8 cellular contexts compared by ENCODE assay signal in genomic region chr9:99720455-99721050, GRCh38.
A peak's percentile ranks its signal among the peaks of the same experiment; 100 is the strongest.
DNase-seq lines count a peak whose midpoint lies in the region; ATAC-seq lines count a peak whose summit lies in the region.

No MANE protein-coding gene starts in this region.

- peak overlapping the region; percentile 95 to 99 for H3K27ac Mint-ChIP-seq in T-cell
- H3K27ac Mint-ChIP-seq in naive thymus-derived CD4-positive, alpha-beta T cell, result peak overlapping the region; percentile 86 to 97 (median 94)

- ATAC-seq in right cardiac atrium (no peak), HG03039 (IDR thresholded peaks at IDR 0.05; ENCODE audit: unreplicated experiment) (peak; percentile 73), T-cell (replicated peaks in 1 of 4) (peak; percentile 75 to 87 (median 82))
- ATAC-seq in naive thymus-derived CD4-positive, alpha-beta T cell, result peak; percentile 73

- H3K27me3 Mint-ChIP-seq in T-cell, result no peaks in the 10 kb centered on the region
- peaks cover 0 to 2% (median 0%) of the 10 kb centered on the region in 5 donors for H3K27me3 Mint-ChIP-seq in naive thymus-derived CD4-positive, alpha-beta T cell

- DNase-seq in right cardiac atrium (no peak), cardiac septum (ENCODE audit: low spot score) (no peak), T-cell (peak in 3 of 34 experiments; percentile 4 to 9 (median 9)), NCI-H1092 treated with DMSO at 0.1 percent for 48 hours (lab: John Stamatoyannopoulos, UW) (no peak), NCI-H226 (no peak)
- DNase-seq in naive thymus-derived CD4-positive, alpha-beta T cell, result peak in 6 of 9 donors; percentile 19 to 48 (median 36)
- DNase-seq in stimulated activated CD4-positive, alpha-beta T cell treated with anti-CD3 and anti-CD28 coated beads, Interleukin-2, amount 100 ng/mL, for 48 hours, result no peak

- H3K36me3 Mint-ChIP-seq in T-cell, result no peaks in the 10 kb centered on the region
- peaks cover 0 to 1% (median 0%) of the 10 kb centered on the region in 5 donors for H3K36me3 Mint-ChIP-seq in naive thymus-derived CD4-positive, alpha-beta T cell

- no peaks in the 10 kb centered on the region for H3K4me1 ChIP-seq in right cardiac atrium (ENCODE audit: control insufficient read depth, insufficient read depth, low read length)
- H3K4me1 ChIP-seq in naive thymus-derived CD4-positive, alpha-beta T cell (ENCODE audit: control insufficient read depth in 2 of 2, insufficient read depth in 2 of 2, low read length in 2 of 2), result peaks cover 4 to 29% of the 10 kb centered on the region in 2 donors

- peaks cover 23 to 33% (median 32%) of the 10 kb centered on the region in 3 donors for H3K4me1 Mint-ChIP-seq in T-cell
- H3K4me1 Mint-ChIP-seq in naive thymus-derived CD4-positive, alpha-beta T cell, result peaks cover 17 to 42% (median 32%) of the 10 kb centered on the region in 7 donors

- POLR2A ChIA-PET in T-cell (lab: Charles Lee), result interaction anchor here in 1 of 2 donors (0.6 kb wide), 1 partner anchor 104 kb away, joined by 3 read pairs; no protein-coding TSS in a partner anchor
- POLR2A ChIA-PET in naive thymus-derived CD4-positive, alpha-beta T cell (lab: Charles Lee), result no interaction called here

- WGBS in right cardiac atrium, result 45% methylated on average over 1 of the region's 1 CpG

- H3K36me3 ChIP-seq in naive thymus-derived CD4-positive, alpha-beta T cell (ENCODE audit: control insufficient read depth in 2 of 3, insufficient read depth in 3 of 3, low read length in 3 of 3), result no peaks in the 10 kb centered on the region

- no peaks in the 10 kb centered on the region for H3K9me3 ChIP-seq in right cardiac atrium (ENCODE audit: control insufficient read depth, low read length)
- no peaks in the 10 kb centered on the region for H3K9me3 ChIP-seq in naive thymus-derived CD4-positive, alpha-beta T cell (ENCODE audit: control insufficient read depth in 2 of 3, low read length in 3 of 3)

- H3K27me3 ChIP-seq in right cardiac atrium (ENCODE audit: control insufficient read depth, insufficient read depth), result no peaks in the 10 kb centered on the region
- no peaks in the 10 kb centered on the region for H3K27me3 ChIP-seq in naive thymus-derived CD4-positive, alpha-beta T cell (ENCODE audit: control insufficient read depth in 2 of 2, insufficient read depth in 2 of 2, low read length in 2 of 2)

- H3K4me3 Mint-ChIP-seq in T-cell, result peak overlapping the region; percentile 72 to 78 (median 77)
- H3K4me3 Mint-ChIP-seq in naive thymus-derived CD4-positive, alpha-beta T cell, result peak overlapping the region; percentile 74 to 95 (median 86)

- intact Hi-C loops in right cardiac atrium (cut with DNase I), result no loop called here
- intact Hi-C loops in cardiac septum (cut with DNase I), result no loop called here
- intact Hi-C loops in naive thymus-derived CD4-positive, alpha-beta T cell (cut with micrococcal nuclease), result loop anchor here (1.0 to 10.0 kb wide), 4 partner anchors 42 to 666 kb away; no protein-coding TSS in a partner anchor

- H3K27ac ChIP-seq in right cardiac atrium (ENCODE audit: low read length), result no peak overlapping the region
- H3K27ac ChIP-seq in naive thymus-derived CD4-positive, alpha-beta T cell (ENCODE audit: low read depth, low read length), result peak overlapping the region; percentile 64

- peak overlapping the region; percentile 22 for H3K4me3 ChIP-seq in right cardiac atrium (ENCODE audit: low read length)
- H3K4me3 ChIP-seq in naive thymus-derived CD4-positive, alpha-beta T cell (ENCODE audit: low read length), result peak overlapping the region; percentile 51

- H3K9me3 Mint-ChIP-seq in T-cell, result no peaks in the 10 kb centered on the region
- no peaks in the 10 kb centered on the region for H3K9me3 Mint-ChIP-seq in naive thymus-derived CD4-positive, alpha-beta T cell

- CTCF ChIA-PET in T-cell (lab: Charles Lee), result interaction anchor here in 1 of 2 donors (0.6 kb wide), 2 partner anchors 493 to 873 kb away, joined by 5 to 11 read pairs; no protein-coding TSS in a partner anchor
- CTCF ChIA-PET in naive thymus-derived CD4-positive, alpha-beta T cell (lab: Charles Lee), result interaction anchor here (0.6 to 1.2 kb wide), 2 partner anchors 18 to 20 kb away, joined by 3 read pairs; no protein-coding TSS in a partner anchor

Comparison
In these comparisons a context has a peak if more than half of its experiments do, and no peak if none do; other contexts are left out.
1. ATAC-seq: peak in HG03039 (single experiment), T-cell (4 of 4) and naive thymus-derived CD4-positive, alpha-beta T cell (single experiment); none in right cardiac atrium (0 of 2).
2. DNase-seq: peak in naive thymus-derived CD4-positive, alpha-beta T cell (6 of 9); none in right cardiac atrium (0 of 3), cardiac septum (single experiment), NCI-H1092 treated with DMSO at 0.1 percent for 48 hours (single experiment), stimulated activated CD4-positive, alpha-beta T cell treated with anti-CD3 and anti-CD28 coated beads, Interleukin-2, amount 100 ng/mL, for 48 hours (0 of 2) and NCI-H226 (single experiment).
3. intact Hi-C loops: an anchor here in naive thymus-derived CD4-positive, alpha-beta T cell (1.0 to 10.0 kb wide); none called in right cardiac atrium and cardiac septum.